1 cellular context compared by ENCODE assay signal in genomic region chr11:86228269-86228966, GRCh38.
TF ChIP-seq lines count a peak whose summit lies in the region.

No MANE protein-coding gene starts in this region.

TF ChIP-seq in K562, 482 proteins besides CTCF, POLR2A, EP300 and RAD21 (continued from another document):
- TF ChIP-seq, protein P1, sequence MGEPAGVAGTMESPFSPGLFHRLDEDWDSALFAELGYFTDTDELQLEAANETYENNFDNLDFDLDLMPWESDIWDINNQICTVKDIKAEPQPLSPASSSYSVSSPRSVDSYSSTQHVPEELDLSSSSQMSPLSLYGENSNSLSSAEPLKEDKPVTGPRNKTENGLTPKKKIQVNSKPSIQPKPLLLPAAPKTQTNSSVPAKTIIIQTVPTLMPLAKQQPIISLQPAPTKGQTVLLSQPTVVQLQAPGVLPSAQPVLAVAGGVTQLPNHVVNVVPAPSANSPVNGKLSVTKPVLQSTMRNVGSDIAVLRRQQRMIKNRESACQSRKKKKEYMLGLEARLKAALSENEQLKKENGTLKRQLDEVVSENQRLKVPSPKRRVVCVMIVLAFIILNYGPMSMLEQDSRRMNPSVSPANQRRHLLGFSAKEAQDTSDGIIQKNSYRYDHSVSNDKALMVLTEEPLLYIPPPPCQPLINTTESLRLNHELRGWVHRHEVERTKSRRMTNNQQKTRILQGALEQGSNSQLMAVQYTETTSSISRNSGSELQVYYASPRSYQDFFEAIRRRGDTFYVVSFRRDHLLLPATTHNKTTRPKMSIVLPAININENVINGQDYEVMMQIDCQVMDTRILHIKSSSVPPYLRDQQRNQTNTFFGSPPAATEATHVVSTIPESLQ (CRISPR knock-in tag; IDR thresholded peaks at IDR 0.05), result no peak
- no peak for TF ChIP-seq ZBTB43 (CRISPR knock-in tag; IDR thresholded peaks at IDR 0.05)
- no peak for TF ChIP-seq ETS1 (conservative IDR thresholded peaks at IDR 0.05; ENCODE audit: control insufficient read depth, low read depth, low read length)
- no peak for TF ChIP-seq ZNF77 (CRISPR knock-in tag; IDR thresholded peaks at IDR 0.05)
